In the genomic region with DNA sequence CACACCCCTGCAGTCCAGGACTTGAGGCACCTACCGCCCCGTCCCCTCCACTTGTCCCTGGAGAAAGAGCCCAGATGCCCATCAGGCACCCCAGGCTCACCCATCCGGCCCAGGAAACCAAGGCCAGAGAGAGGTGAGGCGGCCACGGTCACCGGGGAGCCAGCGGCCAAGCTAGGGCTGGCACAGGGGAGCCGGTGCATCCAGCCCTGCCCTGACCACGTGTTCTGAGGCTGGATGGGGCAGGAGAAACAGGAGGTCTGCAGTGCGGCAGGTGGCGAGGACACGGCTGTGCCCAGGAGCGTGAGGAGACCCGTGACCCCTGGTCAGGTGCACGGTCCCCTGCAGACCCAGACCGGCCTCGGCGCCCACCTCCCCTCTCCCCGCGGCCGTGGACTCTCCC, we compare ENCODE assay signal across 25 cellular contexts. TPM values are rescaled to one million over a fixed set of nuclear protein-coding genes. Genes with fewer than 3 reads are reported as not detected.
DNase-seq lines count a peak whose midpoint lies in the region; ATAC-seq, FAIRE-seq and TF ChIP-seq lines count a peak whose summit lies in the region.
"Had no signal": no experiment of that assay in that cellular context is flagged by ENCODE, and none has a peak within 500 bp of the region (broad histone marks: within the 10 kb centered on the region; RNA-seq: fewer than 3 reads in every experiment).

No MANE protein-coding gene starts in this region.

- no peak overlapping the region for H3K27ac ChIP-seq in GM23338 (ENCODE audit: low read depth)
- H3K27ac ChIP-seq in K562 (ENCODE audit: extremely low read depth, low read depth, low read length), result no peak overlapping the region
- H3K27ac ChIP-seq in lower lobe of right lung, result no peak overlapping the region
- H3K27ac ChIP-seq in vagina, result no peak overlapping the region
- H3K27ac ChIP-seq: 22Rv1; BLaER1 treated with 17β-estradiol and CSF1 and Interleukin-3, amounts not matched to agents 10 nM and 100 nM had no signal

- H3K4me3 ChIP-seq in GM23338 (no peak overlapping the region), K562 (no peak overlapping the region), lower lobe of right lung (no peak overlapping the region), vagina (no peak overlapping the region)
- H3K4me3 ChIP-seq: BLaER1 treated with 17β-estradiol and CSF1 and Interleukin-3, amounts not matched to agents 10 nM and 100 nM; GM12878; HAP-1 had no signal

- H3K9me1 ChIP-seq in K562 (ENCODE audit: control insufficient read depth, insufficient read depth, low read length), result no peaks in the 10 kb centered on the region

- no peak overlapping the region; a peak in 1 of 4 replicates for H3K9ac ChIP-seq in K562 (ENCODE audit: insufficient read depth in 1 of 2, low read depth in 2 of 2, low read length in 2 of 2)
- H3K9ac ChIP-seq: BLaER1 treated with 17β-estradiol and CSF1 and Interleukin-3, amounts not matched to agents 10 nM and 100 nM had no signal

- H3K9me2 ChIP-seq in GM23338 (ENCODE audit: insufficient read depth), result no peaks in the 10 kb centered on the region

- H3K27ac Mint-ChIP-seq in GM23338, result no peak overlapping the region
- H3K27ac Mint-ChIP-seq: CD4-positive, alpha-beta memory T cell had no signal

- H2AFZ ChIP-seq in GM23338 (peak overlapping the region; percentile 47; the same call in 1 of the 2 replicates), K562 (ENCODE audit: low read depth, low read length) (no peak overlapping the region)

- H3K9me3 ChIP-seq in K562 (replicated peaks; ENCODE audit: control insufficient read depth, insufficient read depth, low read depth, low read length) (no peaks in the 10 kb centered on the region), lower lobe of right lung (no peaks in the 10 kb centered on the region), vagina (no peaks in the 10 kb centered on the region)
- H3K9me3 ChIP-seq: BLaER1 treated with 17β-estradiol and CSF1 and Interleukin-3, amounts not matched to agents 10 nM and 100 nM; Caco-2; HAP-1 had no signal

- no peak for TF ChIP-seq RAD21 in K562 (CRISPR knock-in tag; conservative IDR thresholded peaks at IDR 0.05 in 1 of 2, IDR thresholded peaks at IDR 0.05 in 1 of 2)

- BruUV-seq in K562 (replicated peaks; lab: Mats Ljungman, UMichigan), result no TSS peak

- no peaks in the 10 kb centered on the region for H3K4me1 ChIP-seq in GM23338 (ENCODE audit: insufficient read depth)
- H3K4me1 ChIP-seq in K562 (replicated peaks in 1 of 2; ENCODE audit: control insufficient read depth in 2 of 2, insufficient read depth in 2 of 2, low read length in 2 of 2), result peaks cover 0 to 19% of the 10 kb centered on the region in 2 experiments; a peak in 2 of 5 replicates
- no peaks in the 10 kb centered on the region for H3K4me1 ChIP-seq in lower lobe of right lung
- no peaks in the 10 kb centered on the region for H3K4me1 ChIP-seq in vagina
- H3K4me1 ChIP-seq: BLaER1 treated with 17β-estradiol and CSF1 and Interleukin-3, amounts not matched to agents 10 nM and 100 nM; HAP-1 had no signal

- no peak for FAIRE-seq in K562 (lab: Jason Lieb, UNC)
- FAIRE-seq: GM12878 had no signal

- no peaks in the 10 kb centered on the region; the same call in 2 of the 3 replicates for H3K9me3 Mint-ChIP-seq in GM23338

- DNase-seq in NCI-H1417 (lab: John Stamatoyannopoulos, UW) (peak in 2 of 3 experiments; percentile 57 to 61), NCI-H1417 treated with DMSO at 0.1 percent for 48 hours (lab: John Stamatoyannopoulos, UW) (no peak), GM23338 (ENCODE audit: low spot score) (no peak), K562 (ENCODE audit: extremely low read depth in 1 of 4, low spot score in 3 of 4) (no peak), lower lobe of right lung (peak; percentile 32), NOMO-1 treated with dmso at 0.1 percent for 144 hours (lab: John Stamatoyannopoulos, UW; ENCODE audit: unreplicated experiment) (no peak), iPS-NIHi7 (ENCODE audit: extremely low spot score) (no peak), vagina (ENCODE audit: extremely low spot score in 2 of 2) (no peak)
- DNase-seq: Caco-2; CD4-positive, alpha-beta memory T cell; DMS 273 treated with DMSO at 0.1 percent for 48 hours; DMS79 treated with DMSO at 0.1 percent for 48 hours; KG1; NCI-H1092 treated with DMSO at 0.1 percent for 48 hours; NCI-H2029 treated with DMSO at 0.1 percent for 48 hours; NCI-H226; NCI-H510A treated with DMSO at 0.1 percent for 48 hours; NCI-H748 treated with DMSO at 0.1 percent for 48 hours; PC-3; RPMI8226; SHP77 treated with DMSO at 0.1 percent for 48 hours had no signal

- H3K36me3 Mint-ChIP-seq in GM23338 (ENCODE audit: low read depth), result no peaks in the 10 kb centered on the region
- H3K36me3 Mint-ChIP-seq: CD4-positive, alpha-beta memory T cell had no signal

- no peaks in the 10 kb centered on the region for H3K79me2 ChIP-seq in GM23338 (replicated peaks; ENCODE audit: insufficient read depth)
- H3K79me2 ChIP-seq in K562 (ENCODE audit: control insufficient read depth, insufficient read depth, low read length), result no peaks in the 10 kb centered on the region

- POLR2A ChIA-PET in K562 (lab: Yijun Ruan, JAX), result interaction anchor here (0.8 to 1.7 kb wide), 2 partner anchors 10 to 18 kb away, joined by 3 read pairs; no protein-coding TSS in a partner anchor

- no peak for TF ChIP-seq EP300 in K562 (IDR thresholded peaks at IDR 0.05; ENCODE audit: low read length)

- WGBS in K562 (ENCODE audit: insufficient coverage, low coverage, missing lambda C conversion rate), result 1% methylated on average over 19 of the region's 21 CpGs

- TF ChIP-seq POLR2A in K562 (conservative IDR thresholded peaks at IDR 0.05) (no peak), vagina (IDR thresholded peaks at IDR 0.05) (no peak)

- H3F3A ChIP-seq in GM23338 (replicated peaks; ENCODE audit: low read depth), result no peaks in the 10 kb centered on the region

- no peak overlapping the region for H3K4me3 Mint-ChIP-seq in GM23338
- H3K4me3 Mint-ChIP-seq: CD4-positive, alpha-beta memory T cell had no signal

- no peaks in the 10 kb centered on the region for H3K36me3 ChIP-seq in GM23338 (ENCODE audit: insufficient read depth)
- H3K36me3 ChIP-seq in K562 (ENCODE audit: control insufficient read depth, insufficient read depth, low read length), result no peaks in the 10 kb centered on the region
- no peaks in the 10 kb centered on the region for H3K36me3 ChIP-seq in lower lobe of right lung
- no peaks in the 10 kb centered on the region for H3K36me3 ChIP-seq in vagina
- H3K36me3 ChIP-seq: BLaER1 treated with 17β-estradiol and CSF1 and Interleukin-3, amounts not matched to agents 10 nM and 100 nM; HAP-1 had no signal

- in situ Hi-C loops in K562 (cut with MboI), result no loop called here

- intact Hi-C loops in K562 (cut with micrococcal nuclease), result no loop called here
- intact Hi-C loops in lower lobe of right lung (cut with DNase I), result no loop called here
- intact Hi-C loops in vagina (cut with DNase I), result no loop called here

- no peak for ATAC-seq in GM23338
- ATAC-seq in K562, result no peak
- no peak for ATAC-seq in lower lobe of right lung
- ATAC-seq: GM12878, PC-3 had no signal

- H3K4me1 Mint-ChIP-seq in GM23338, result peaks cover 2% of the 10 kb centered on the region; the same call in 1 of the 3 replicates

- CTCF ChIA-PET in K562 (lab: Yijun Ruan, JAX; ENCODE audit: low intra/inter-chr PET ratio), result no interaction called here

- peaks cover 4% of the 10 kb centered on the region for H3K27me3 Mint-ChIP-seq in GM23338 (ENCODE audit: insufficient read depth, low read depth, poor library complexity)

- H3K4me2 ChIP-seq in GM23338, result no peak overlapping the region
- H3K4me2 ChIP-seq in K562 (ENCODE audit: insufficient read depth, low read length), result no peak overlapping the region
- H3K4me2 ChIP-seq: BLaER1 treated with 17β-estradiol and CSF1 and Interleukin-3, amounts not matched to agents 10 nM and 100 nM had no signal

- TF ChIP-seq CTCF in GM23338 (conservative IDR thresholded peaks at IDR 0.05; ENCODE audit: low read depth in 2 of 2) (no peak), K562 (IDR thresholded peaks at IDR 0.05 in 2 of 3, conservative IDR thresholded peaks at IDR 0.05 in 1 of 3; ENCODE audit: insufficient read depth in 2 of 3, low read depth in 1 of 3, low read length in 3 of 3) (no peak), lower lobe of right lung (IDR thresholded peaks at IDR 0.05) (no peak), vagina (IDR thresholded peaks at IDR 0.05) (no peak)

- no peaks in the 10 kb centered on the region for H4K20me1 ChIP-seq in GM23338 (replicated peaks; ENCODE audit: insufficient read depth)
- peaks cover 4% of the 10 kb centered on the region; the same call in 1 of the 2 replicates for H4K20me1 ChIP-seq in K562 (replicated peaks; ENCODE audit: control insufficient read depth, insufficient read depth, low read length)

- H3K27me3 ChIP-seq in GM23338 (ENCODE audit: insufficient read depth) (no peaks in the 10 kb centered on the region), K562 (ENCODE audit: control insufficient read depth in 2 of 2, insufficient read depth in 2 of 2, low read length in 2 of 2) (peaks cover 22 to 80% of the 10 kb centered on the region in 2 experiments; a peak in 4 of 5 replicates), lower lobe of right lung (ENCODE audit: low read depth) (peaks cover 76% of the 10 kb centered on the region), vagina (peaks cover 3% of the 10 kb centered on the region)

TF ChIP-seq in GM23338, 12 proteins besides CTCF, POLR2A, EP300 and RAD21 (continues in another document):
- TF ChIP-seq CREB1 (CRISPR knock-in tag; IDR thresholded peaks at IDR 0.05; ENCODE audit: low read depth), result no peak

RNA-seq across cellular contexts. Expression of a gene that starts 27.6 kb away (rescaled TPM):
- total RNA-seq in GM23338 (2014; rRNA removed; shearing (Covaris generic)), result not detected in 2 replicates
- polyA plus RNA-seq in GM23338 (2016; fragmentation: Nextera tagmentation; extraction: Ambion mirVana) (not detected in 2 replicates), K562 (2011; rRNA removed) (not detected in 2 replicates), K562 (2014; fragmentation: Illumina TruSeq; extraction: Trizol) (not detected in 2 replicates), K562 (2014; fragmentation: Nextera tagmentation; extraction: Ambion mirVana) (not detected), K562 (2014; rRNA removed) (not detected in 2 replicates)
- total RNA-seq in K562 (2011; cell fraction: chromatin; rRNA removed; ENCODE audit: low replicate concordance), result not detected in 2 replicates
- total RNA-seq in K562 (2011; cell fraction: nucleolus; rRNA removed), result not detected in 2 replicates
- not detected in 2 replicates for total RNA-seq in K562 (2011; cell fraction: nucleoplasm; rRNA removed)
- total RNA-seq in K562 (2014; rRNA removed) (not detected in 2 replicates), K562 (2014; rRNA removed; fragmentation: Illumina TruSeq; extraction: Trizol) (not detected in 2 replicates), K562 (2015; rRNA removed; fragmentation: Illumina TruSeq; extraction: Trizol) (not detected in 2 replicates), K562 (2021) (not detected in 2 replicates), lower lobe of right lung (not detected), vagina (not detected)
- not detected in 2 replicates for polyA plus RNA-seq in K562 (2011; cell fraction: cytosol; rRNA removed)
- polyA plus RNA-seq in K562 (2011; cell fraction: nucleus; rRNA removed), result not detected in 2 replicates
- polyA plus RNA-seq in K562 (2012), result not detected in 2 replicates
- polyA minus RNA-seq in K562 (2011; rRNA and poly(A)+ RNA removed), result not detected in 2 replicates
- polyA minus RNA-seq in K562 (2011; cell fraction: cytosol; rRNA and poly(A)+ RNA removed), result not detected in 2 replicates
- not detected in 2 replicates for polyA minus RNA-seq in K562 (2011; cell fraction: nucleus; rRNA and poly(A)+ RNA removed)
- total RNA-seq: Caco-2; CD4-positive, alpha-beta memory T cell; GM12878; PC-3 had no signal
- polyA plus RNA-seq: CD4-positive, alpha-beta memory T cell; GM12878 had no signal

Comparison
In these comparisons a context has a peak if more than half of its experiments do, and no peak if none do; other contexts are left out.
1. DNase-seq: peak in NCI-H1417 (2 of 3) and lower lobe of right lung (single experiment); none in NCI-H1417 treated with DMSO at 0.1 percent for 48 hours (single experiment), GM23338 (single experiment), K562 (0 of 4), NOMO-1 treated with dmso at 0.1 percent for 144 hours (single experiment), iPS-NIHi7 (single experiment) and vagina (0 of 2).